Comparison of ENCODE assay signal across 10 cellular contexts in genomic region chr6:88361754-88362153, GRCh38.
"Had no signal": no experiment of that assay in that cellular context is flagged by ENCODE, and none has a peak within 500 bp of the region (broad histone marks: within the 10 kb centered on the region; RNA-seq: fewer than 3 reads in every experiment).

No MANE protein-coding gene starts in this region.

- H3K9me3 ChIP-seq: HAP-1 had no signal

- ATAC-seq: HCT116, HepG2 had no signal

- H3K4me3 ChIP-seq: HAP-1 had no signal

- H3K4me2 ChIP-seq: KMS-11 had no signal

- H3K27ac ChIP-seq: KMS-11 had no signal

- H3K27ac Mint-ChIP-seq: HFFc6, IgD-negative memory B cell had no signal

- FAIRE-seq: HepG2 had no signal

- DNase-seq: GOT3, H7, HFFc6, Karpas-422, KBM-7 had no signal

- H3K9me3 Mint-ChIP-seq: IgD-negative memory B cell had no signal

- H3K36me3 ChIP-seq: HAP-1 had no signal

- H3K4me3 Mint-ChIP-seq: HFFc6, IgD-negative memory B cell had no signal

- H3K36me3 Mint-ChIP-seq: IgD-negative memory B cell had no signal
